Comparison of ENCODE assay signal across 24 cellular contexts in genomic region chr4:3213661-3214250, GRCh38.
"Had no signal": no experiment of that assay in that cellular context is flagged by ENCODE, and none has a peak within 500 bp of the region (broad histone marks: within the 10 kb centered on the region; RNA-seq: fewer than 3 reads in every experiment).

No MANE protein-coding gene starts in this region.

- H3K27me3 ChIP-seq: brain microvascular endothelial cell, heart right ventricle, ovary, tibial nerve, uterus had no signal

- H3K27me3 Mint-ChIP-seq: activated B cell treated with CpG ODN at 0.5 μM for 24 hours; activated CD4-positive, alpha-beta memory T cell treated with anti-CD3 and anti-CD28 coated beads for 36 hours; activated T-helper 17 cell treated with anti-CD3 and anti-CD28 coated beads, Interleukin-2, amount 50 U/mL, for 72 hours; T-cell had no signal

- H3K9me3 Mint-ChIP-seq: activated B cell treated with CpG ODN at 0.5 μM for 24 hours; activated CD4-positive, alpha-beta memory T cell treated with anti-CD3 and anti-CD28 coated beads for 36 hours; activated T-cell treated with anti-CD3 and anti-CD28 coated beads, Interleukin-2, amount 50 U/mL, for 4 hours; activated T-helper 17 cell treated with anti-CD3 and anti-CD28 coated beads, Interleukin-2, amount 50 U/mL, for 72 hours; endodermal cell; nephron; T-cell had no signal

- H3K27ac Mint-ChIP-seq: activated B cell treated with CpG ODN at 0.5 μM for 24 hours; activated CD4-positive, alpha-beta memory T cell treated with anti-CD3 and anti-CD28 coated beads for 36 hours; activated T-helper 17 cell treated with anti-CD3 and anti-CD28 coated beads, Interleukin-2, amount 50 U/mL, for 72 hours; endodermal cell; nephron; T-cell had no signal

- ATAC-seq: activated T-cell treated with anti-CD3 and anti-CD28 coated beads, Interleukin-2, amount 50 U/mL, for 4 hours; activated T-helper 17 cell treated with anti-CD3 and anti-CD28 coated beads, Interleukin-2, amount 50 U/mL, for 72 hours; esophagus mucosa; heart right ventricle; T-cell had no signal

- H3K4me1 ChIP-seq: heart right ventricle, prostate gland, tibial nerve, uterus had no signal

- H3K4me3 ChIP-seq: heart right ventricle, ovary, prostate gland, smooth muscle cell, tibial nerve, uterus had no signal

- H3K36me3 ChIP-seq: ovary, uterus had no signal

- H3K4me1 Mint-ChIP-seq: activated B cell treated with CpG ODN at 0.5 μM for 24 hours; activated T-helper 17 cell treated with anti-CD3 and anti-CD28 coated beads, Interleukin-2, amount 50 U/mL, for 72 hours; endodermal cell; nephron had no signal

- DNase-seq: activated B cell treated with CpG ODN at 0.5 μM for 24 hours; activated CD4-positive, alpha-beta memory T cell treated with anti-CD3 and anti-CD28 coated beads for 36 hours; activated CD8-positive, alpha-beta memory T cell treated with anti-CD3 and anti-CD28 coated beads, Interleukin-2, amount 50 U/mL, for 48 hours; activated naive CD4-positive, alpha-beta T cell; activated T-cell treated with anti-CD3 and anti-CD28 coated beads, Interleukin-2, amount 50 U/mL, for 4 hours; amniotic stem cell; brain microvascular endothelial cell; caudate nucleus; endodermal cell; foreskin fibroblast; heart right ventricle; kidney glomerular epithelial cell; retina; stimulated activated CD4-positive, alpha-beta T cell treated with anti-CD3 and anti-CD28 coated beads, Interleukin-2, amount 100 ng/mL, for 24 hours; stimulated activated naive CD4-positive, alpha-beta T cell treated with Interleukin-2 at 50 U/mL for 16 hours; T-cell; uterus had no signal

- H3K4me2 ChIP-seq: smooth muscle cell had no signal

- H3K4me3 Mint-ChIP-seq: activated B cell treated with CpG ODN at 0.5 μM for 24 hours; activated CD4-positive, alpha-beta memory T cell treated with anti-CD3 and anti-CD28 coated beads for 36 hours; activated T-cell treated with anti-CD3 and anti-CD28 coated beads, Interleukin-2, amount 50 U/mL, for 4 hours; activated T-helper 17 cell treated with anti-CD3 and anti-CD28 coated beads, Interleukin-2, amount 50 U/mL, for 72 hours; endodermal cell; nephron; T-cell had no signal

- H3K9me3 ChIP-seq: heart right ventricle, ovary, prostate gland, tibial nerve, uterus had no signal

- H3K27ac ChIP-seq: brain microvascular endothelial cell, heart right ventricle, ovary, prostate gland, tibial nerve, uterus had no signal
